ENCODE assay signal across 18 cellular contexts in the genomic region with DNA sequence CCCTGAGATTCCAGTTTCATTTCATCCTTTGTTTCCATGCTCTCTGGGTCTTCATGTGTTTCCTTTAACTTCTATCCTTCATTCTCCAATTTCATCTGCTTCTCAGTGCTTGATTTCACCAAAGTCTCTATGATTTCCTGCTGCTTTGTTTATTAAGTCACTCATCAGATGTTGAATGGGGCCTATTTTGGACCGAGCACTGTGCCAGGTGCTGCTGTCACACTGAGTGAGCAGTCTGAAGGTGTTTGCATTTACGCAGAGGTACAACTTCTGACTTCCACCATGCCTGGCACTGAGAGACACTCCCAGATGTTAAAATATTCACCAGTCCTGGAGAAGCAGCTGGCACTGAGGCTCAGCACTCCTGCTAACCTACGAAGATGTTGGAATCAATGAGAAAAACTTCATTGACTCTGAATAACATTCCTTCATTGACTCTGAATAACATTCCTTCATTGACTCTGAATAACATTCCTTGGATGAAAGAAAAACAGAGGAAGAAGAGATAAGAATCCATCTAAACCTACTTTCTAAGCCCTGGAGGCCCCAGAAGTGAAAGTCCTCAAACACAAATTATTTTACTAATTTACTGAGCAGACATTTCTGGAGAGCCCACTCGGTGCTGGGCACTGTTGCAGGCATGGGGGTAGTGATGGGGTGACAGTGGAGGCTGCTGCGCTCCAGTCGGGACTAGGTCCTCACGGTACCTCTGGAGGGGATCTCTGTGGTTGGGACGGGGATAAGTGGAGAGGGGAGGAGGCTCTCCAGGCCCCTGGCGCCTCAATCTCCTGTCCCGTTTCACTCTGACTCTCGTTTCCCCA.
"Had no signal": no experiment of that assay in that cellular context is flagged by ENCODE, and none has a peak within 500 bp of the region (broad histone marks: within the 10 kb centered on the region; RNA-seq: fewer than 3 reads in every experiment).

No MANE protein-coding gene starts in this region.

- H3K4me3 Mint-ChIP-seq: activated CD4-positive, alpha-beta T cell treated with anti-CD3 and anti-CD28 coated beads, Interleukin-2, amount 10 ng/mL, durations not matched to agents 7 days and 5 days; activated naive CD4-positive, alpha-beta T cell treated with anti-CD3 and anti-CD28 coated beads, Interleukin-2, amount 50 U/mL, for 24 hours; brain; central memory CD8-positive, alpha-beta T cell; stimulated activated memory B cell treated with anti-CD40 and anti-IgM and Interleukin-4, amounts not matched to agents 10 μg/mL and 1 μg/mL and 100 μg/mL, for 72 hours; T-helper 1 cell treated with Interleukin-12 subunit alpha and Interleukin-12 subunit beta and Interleukin-4 antibody, amounts not matched to agents 30 μg/mL and 1 μg/mL, for 36 hours had no signal

- H3K27ac ChIP-seq: esophagus muscularis mucosa, prostate gland, spleen, transverse colon had no signal

- H3K36me3 ChIP-seq: esophagus muscularis mucosa, prostate gland, spleen, transverse colon had no signal

- H3K27ac Mint-ChIP-seq: activated CD4-positive, alpha-beta T cell treated with anti-CD3 and anti-CD28 coated beads, Interleukin-2, amount 10 ng/mL, durations not matched to agents 7 days and 5 days; activated naive CD4-positive, alpha-beta T cell treated with anti-CD3 and anti-CD28 coated beads, Interleukin-2, amount 50 U/mL, for 24 hours; brain; stimulated activated memory B cell treated with anti-CD40 and anti-IgM and Interleukin-4, amounts not matched to agents 10 μg/mL and 1 μg/mL and 100 μg/mL, for 72 hours; T-helper 1 cell treated with Interleukin-12 subunit alpha and Interleukin-12 subunit beta and Interleukin-4 antibody, amounts not matched to agents 30 μg/mL and 1 μg/mL, for 36 hours had no signal

- DNase-seq: activated CD4-positive, alpha-beta T cell treated with anti-CD3 and anti-CD28 coated beads, Interleukin-2, amount 10 ng/mL, durations not matched to agents 7 days and 5 days; activated effector memory CD4-positive, alpha-beta T cell treated with Interleukin-2 at 50 U/mL for 16 hours; activated T-cell treated with anti-CD3 and anti-CD28 coated beads, Interleukin-2, amount 50 U/mL, for 1 hour; dermis blood vessel endothelial cell; hypothalamus; kidney glomerular epithelial cell; midbrain; spleen; stimulated activated CD4-positive, alpha-beta T cell treated with anti-CD3 and anti-CD28 coated beads, Interleukin-1b, Interleukin-23, amount 100 ng/mL, for 48 hours; transverse colon had no signal

- H3K27me3 ChIP-seq: transverse colon had no signal

- H3K36me3 Mint-ChIP-seq: activated naive CD4-positive, alpha-beta T cell treated with anti-CD3 and anti-CD28 coated beads, Interleukin-2, amount 50 U/mL, for 24 hours; stimulated activated memory B cell treated with anti-CD40 and anti-IgM and Interleukin-4, amounts not matched to agents 10 μg/mL and 1 μg/mL and 100 μg/mL, for 72 hours had no signal

- H3K27me3 Mint-ChIP-seq: activated CD4-positive, alpha-beta T cell treated with anti-CD3 and anti-CD28 coated beads, Interleukin-2, amount 10 ng/mL, durations not matched to agents 7 days and 5 days; activated naive CD4-positive, alpha-beta T cell treated with anti-CD3 and anti-CD28 coated beads, Interleukin-2, amount 50 U/mL, for 24 hours; brain had no signal

- H3K4me1 Mint-ChIP-seq: activated CD4-positive, alpha-beta T cell treated with anti-CD3 and anti-CD28 coated beads, Interleukin-2, amount 10 ng/mL, durations not matched to agents 7 days and 5 days; activated naive CD4-positive, alpha-beta T cell treated with anti-CD3 and anti-CD28 coated beads, Interleukin-2, amount 50 U/mL, for 24 hours; central memory CD8-positive, alpha-beta T cell; stimulated activated memory B cell treated with anti-CD40 and anti-IgM and Interleukin-4, amounts not matched to agents 10 μg/mL and 1 μg/mL and 100 μg/mL, for 72 hours had no signal

- H3K9me3 ChIP-seq: esophagus muscularis mucosa, prostate gland, spleen, transverse colon had no signal

- H3K4me3 ChIP-seq: esophagus muscularis mucosa, prostate gland, spleen, transverse colon had no signal

- ATAC-seq: SK-N-SH treated with all-trans-retinoic acid at 6 μM for 48 hours; stimulated activated memory B cell treated with anti-CD40 and anti-IgM and Interleukin-4, amounts not matched to agents 10 μg/mL and 1 μg/mL and 100 μg/mL, for 72 hours had no signal

- H3K4me1 ChIP-seq: esophagus muscularis mucosa, prostate gland, spleen, transverse colon had no signal

- H3K9me3 Mint-ChIP-seq: activated naive CD4-positive, alpha-beta T cell treated with anti-CD3 and anti-CD28 coated beads, Interleukin-2, amount 50 U/mL, for 24 hours; central memory CD8-positive, alpha-beta T cell; stimulated activated memory B cell treated with anti-CD40 and anti-IgM and Interleukin-4, amounts not matched to agents 10 μg/mL and 1 μg/mL and 100 μg/mL, for 72 hours had no signal
